18 cellular contexts compared by ENCODE assay signal in genomic region chr2:69356471-69356870, GRCh38. TPM values are rescaled to one million over a fixed set of nuclear protein-coding genes. Genes with fewer than 3 reads are reported as not detected.
A peak's percentile ranks its signal among the peaks of the same experiment; 100 is the strongest.
DNase-seq lines count a peak whose midpoint lies in the region; ATAC-seq and TF ChIP-seq lines count a peak whose summit lies in the region.
"Had no signal": no experiment of that assay in that cellular context is flagged by ENCODE, and none has a peak within 500 bp of the region (broad histone marks: within the 10 kb centered on the region; RNA-seq: fewer than 3 reads in every experiment).

No MANE protein-coding gene starts in this region.

- intact Hi-C loops in cardiac septum (cut with DNase I), result no loop called here

- no peaks in the 10 kb centered on the region for H3K27me3 Mint-ChIP-seq in T-helper 17 cell
- H3K27me3 Mint-ChIP-seq: CD4-positive, CD25-positive, alpha-beta regulatory T cell; CD8-positive, alpha-beta memory T cell had no signal

- ATAC-seq in T-helper 17 cell, result no peak
- no peak for ATAC-seq in HG02798 (IDR thresholded peaks at IDR 0.05; ENCODE audit: poor library complexity, unreplicated experiment)

- TF ChIP-seq CTCF in epithelial cell of esophagus (IDR thresholded peaks at IDR 0.05; ENCODE audit: insufficient read depth, low read depth, low read length, missing control alignments) (no peak), liver (IDR thresholded peaks at IDR 0.05; ENCODE audit: low read depth, low read length, missing input control) (no peak)

- peak overlapping the region; percentile 66 for H3K27ac Mint-ChIP-seq in T-helper 17 cell
- H3K27ac Mint-ChIP-seq: CD4-positive, CD25-positive, alpha-beta regulatory T cell; CD8-positive, alpha-beta memory T cell had no signal

- no peak overlapping the region for H3K9ac ChIP-seq in liver (ENCODE audit: low read depth in 1 of 2, low read length in 2 of 2)

- H3K4me3 ChIP-seq in epithelial cell of esophagus (ENCODE audit: low read length) (no peak overlapping the region), liver (ENCODE audit: low read depth in 1 of 3, low read length in 3 of 3) (no peak overlapping the region)
- H3K4me3 ChIP-seq in effector memory CD4-positive, alpha-beta T cell (ENCODE audit: insufficient read depth, low read depth, low read length, poor library complexity, severe bottlenecking), result no peak overlapping the region

- H3K9me3 ChIP-seq in T-helper 17 cell (ENCODE audit: control insufficient read depth, low read length, poor library complexity, severe bottlenecking) (no peaks in the 10 kb centered on the region), liver (ENCODE audit: control insufficient read depth in 4 of 4, low read length in 3 of 4) (no peaks in the 10 kb centered on the region)
- H3K9me3 ChIP-seq in effector memory CD4-positive, alpha-beta T cell (ENCODE audit: control insufficient read depth, low read length), result no peaks in the 10 kb centered on the region
- H3K9me3 ChIP-seq: BE2C had no signal

- no peaks in the 10 kb centered on the region for H3K27me3 ChIP-seq in liver (ENCODE audit: control insufficient read depth in 4 of 4, insufficient read depth in 4 of 4, low read length in 3 of 4)
- no peaks in the 10 kb centered on the region for H3K27me3 ChIP-seq in effector memory CD4-positive, alpha-beta T cell (replicated peaks; ENCODE audit: control insufficient read depth, insufficient read depth, low read length, poor library complexity, severe bottlenecking)
- H3K27me3 ChIP-seq: BE2C had no signal

- peaks cover 0 to 3% (median 0%) of the 10 kb centered on the region in 4 donors for H3K4me1 ChIP-seq in liver (ENCODE audit: control insufficient read depth in 4 of 4, insufficient read depth in 4 of 4, low read length in 3 of 4)
- no peaks in the 10 kb centered on the region for H3K4me1 ChIP-seq in effector memory CD4-positive, alpha-beta T cell (ENCODE audit: control insufficient read depth, insufficient read depth, low read length, poor library complexity, severe bottlenecking)
- H3K4me1 ChIP-seq: BE2C had no signal

- peaks cover 6% of the 10 kb centered on the region for H3K4me1 Mint-ChIP-seq in T-helper 17 cell
- H3K4me1 Mint-ChIP-seq: CD8-positive, alpha-beta memory T cell had no signal

- H3K27ac ChIP-seq in liver (ENCODE audit: low read depth in 1 of 2, low read length in 2 of 2), result no peak overlapping the region
- H3K27ac ChIP-seq in effector memory CD4-positive, alpha-beta T cell (ENCODE audit: insufficient read depth, low read length, poor library complexity, severe bottlenecking), result no peak overlapping the region

- peaks cover 9% of the 10 kb centered on the region for H3K36me3 Mint-ChIP-seq in T-helper 17 cell (ENCODE audit: low read depth)

- DNase-seq in T-helper 17 cell, result no peak
- peak; percentile 20 for DNase-seq in epithelial cell of esophagus (ENCODE audit: low read depth)
- DNase-seq in cardiac septum (ENCODE audit: low spot score), result no peak
- no peak for DNase-seq in effector memory CD4-positive, alpha-beta T cell
- DNase-seq: ACHN; BE2C; C1 segment of cervical spinal cord; CD4-positive, CD25-positive, alpha-beta regulatory T cell; CD8-positive, alpha-beta memory T cell; COR-L47; DMS 273 treated with DMSO at 0.1 percent for 48 hours; DMS53; DND-41; EL; GOT3; H7 had no signal

- WGBS in liver, result 69% methylated on average over 5 of the region's 5 CpGs

- H3K36me3 ChIP-seq in liver (ENCODE audit: control insufficient read depth in 4 of 4, insufficient read depth in 3 of 4, low read depth in 1 of 4, low read length in 3 of 4), result peaks cover 5 to 50% (median 39%) of the 10 kb centered on the region in 4 donors
- H3K36me3 ChIP-seq in effector memory CD4-positive, alpha-beta T cell (ENCODE audit: control insufficient read depth, insufficient read depth, low read length), result peaks cover 45% of the 10 kb centered on the region
- H3K36me3 ChIP-seq: BE2C had no signal

- H3K4me3 Mint-ChIP-seq in T-helper 17 cell, result no peak overlapping the region
- H3K4me3 Mint-ChIP-seq: CD4-positive, CD25-positive, alpha-beta regulatory T cell; CD8-positive, alpha-beta memory T cell had no signal

- no peak for TF ChIP-seq RAD21 in liver (IDR thresholded peaks at IDR 0.05)

TF ChIP-seq in liver, 16 proteins besides CTCF, POLR2A, EP300 and RAD21:
- TF ChIP-seq FOXA2 (IDR thresholded peaks at IDR 0.05), result no peak
- no peak for TF ChIP-seq GABPA (IDR thresholded peaks at IDR 0.05 in 1 of 2, conservative IDR thresholded peaks at IDR 0.05 in 1 of 2)
- TF ChIP-seq SP1 (IDR thresholded peaks at IDR 0.05), result no peak
- TF ChIP-seq HNF4A (conservative IDR thresholded peaks at IDR 0.05), result peak; percentile 33 to 35
- TF ChIP-seq JUND (IDR thresholded peaks at IDR 0.05), result no peak

RNA-seq across cellular contexts. Expression of gene GFPT1, which starts 30.6 kb away (rescaled TPM):
- 10 to 100 TPM; 15.1 to 18.7 TPM for total RNA-seq in T-helper 17 cell
- 10 to 100 TPM; 16.9 to 42.6 TPM for total RNA-seq in liver
- polyA plus RNA-seq in liver, result 10 to 100 TPM; 14.7 to 19.2 TPM
- total RNA-seq in cardiac septum, result 85.7 TPM
